Comparison of ENCODE assay signal across 19 cellular contexts in the genomic region with DNA sequence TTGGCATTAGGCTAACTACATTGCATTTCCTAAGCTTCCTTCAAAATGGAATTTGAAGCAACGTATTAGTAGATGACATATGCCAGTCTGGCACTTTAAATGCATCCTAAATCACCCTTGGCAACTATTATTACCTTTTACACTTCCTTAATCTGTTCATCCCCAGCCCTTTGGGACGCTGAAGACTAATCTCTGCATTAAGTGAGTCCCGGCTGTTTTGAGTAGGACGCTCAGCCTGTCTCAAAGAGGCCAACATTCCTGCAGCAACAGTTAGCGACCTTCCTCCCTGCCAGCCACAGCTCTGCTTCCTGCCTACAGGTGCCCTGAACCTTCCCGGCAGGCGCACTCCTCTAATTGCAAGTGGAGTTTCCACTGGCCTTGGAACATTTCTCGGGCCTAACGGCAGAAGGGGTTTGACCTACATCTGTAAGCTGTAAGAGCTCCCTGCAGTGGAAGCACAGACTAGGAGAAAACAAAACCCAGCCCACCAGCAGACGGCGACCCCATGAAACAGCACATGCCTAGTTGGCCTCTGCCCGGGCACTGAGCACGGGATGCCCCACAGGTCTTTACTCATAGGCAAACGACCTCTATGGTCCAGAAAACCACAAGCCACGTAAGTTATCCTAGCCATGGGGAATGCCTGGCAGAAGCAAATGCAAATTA.
DNase-seq lines count a peak whose midpoint lies in the region; ATAC-seq and TF ChIP-seq lines count a peak whose summit lies in the region.
"Had no signal": no experiment of that assay in that cellular context is flagged by ENCODE, and none has a peak within 500 bp of the region (broad histone marks: within the 10 kb centered on the region; RNA-seq: fewer than 3 reads in every experiment).

No MANE protein-coding gene starts in this region.

- H3K4me3 ChIP-seq in adrenal gland (no peak overlapping the region), upper lobe of right lung (no peak overlapping the region), osteoblast (ENCODE audit: insufficient read depth, low read length) (no peak overlapping the region)
- H3K4me3 ChIP-seq: HAP-1, lung, stomach had no signal

- H3K27me3 ChIP-seq in adrenal gland = no peaks in the 10 kb centered on the region
- H3K27me3 ChIP-seq in upper lobe of right lung = no peaks in the 10 kb centered on the region
- H3K27me3 ChIP-seq in osteoblast (ENCODE audit: insufficient read depth, low read length) = no peaks in the 10 kb centered on the region
- H3K27me3 ChIP-seq: stomach had no signal

- 53 to 68% (median 63%) methylated on average over 15 of the region's 15 CpGs for WGBS in adrenal gland, 4 donors

- peaks cover 0 to 38% of the 10 kb centered on the region in 2 donors for H3K36me3 ChIP-seq in adrenal gland (replicated peaks in 1 of 2)
- H3K36me3 ChIP-seq in upper lobe of right lung = peaks cover 54% of the 10 kb centered on the region
- peaks cover 34% of the 10 kb centered on the region for H3K36me3 ChIP-seq in osteoblast (ENCODE audit: insufficient read depth, low read length)

- H3K9me3 ChIP-seq in adrenal gland (replicated peaks in 1 of 3) (no peaks in the 10 kb centered on the region), upper lobe of right lung (no peaks in the 10 kb centered on the region), osteoblast (ENCODE audit: low read depth, low read length) (no peaks in the 10 kb centered on the region)
- H3K9me3 ChIP-seq: HAP-1, stomach had no signal

- H3K4me1 ChIP-seq in adrenal gland (replicated peaks in 1 of 2) = no peaks in the 10 kb centered on the region
- H3K4me1 ChIP-seq in upper lobe of right lung = no peaks in the 10 kb centered on the region
- H3K4me1 ChIP-seq in osteoblast (ENCODE audit: insufficient read depth, low read length) = no peaks in the 10 kb centered on the region
- H3K4me1 ChIP-seq: HAP-1 had no signal

- DNase-seq in natural killer cell (no peak), adrenal gland (peak in 6 of 7 donors; percentile 14 to 57 (median 44)), myocyte (ENCODE audit: low read depth) (peak; percentile 42), upper lobe of right lung (peak; percentile 36), COR-L47 (lab: John Stamatoyannopoulos, UW) (no peak), osteoblast (ENCODE audit: insufficient read length, low spot score, missing footprints) (no peak)
- DNase-seq in natural killer cell treated with Interleukin-12 subunit alpha and Interleukin-12 subunit beta and Interleukin-15 and Interleukin-18, amount 100 ng/mL, for 72 hours (ENCODE audit: low spot score) = no peak
- DNase-seq in central memory CD4-positive, alpha-beta T cell = no peak
- DNase-seq: activated gamma-delta T cell; anterior cingulate cortex; CD8-positive, alpha-beta memory T cell; effector CD4-positive, alpha-beta T cell; immature natural killer cell; NCI-H1694 treated with DMSO at 0.1 percent for 48 hours; Right ventricle myocardium superior; stomach had no signal

- H3K27ac Mint-ChIP-seq in natural killer cell = peak overlapping the region; percentile 4 to 12
- H3K27ac Mint-ChIP-seq in natural killer cell treated with Interleukin-12 subunit alpha and Interleukin-12 subunit beta and Interleukin-15 and Interleukin-18, amount 100 ng/mL, for 72 hours = no peak overlapping the region

- no peak overlapping the region for H2AFZ ChIP-seq in osteoblast (ENCODE audit: low read length)

- peaks cover 52 to 67% of the 10 kb centered on the region in 2 donors for H3K4me1 Mint-ChIP-seq in natural killer cell
- H3K4me1 Mint-ChIP-seq in natural killer cell treated with Interleukin-12 subunit alpha and Interleukin-12 subunit beta and Interleukin-15 and Interleukin-18, amount 100 ng/mL, for 72 hours (ENCODE audit: low read depth in 2 of 2) = peaks cover 38 to 48% of the 10 kb centered on the region in 2 donors
- H3K4me1 Mint-ChIP-seq: nephron had no signal

- no peak for TF ChIP-seq POLR2A in adrenal gland (IDR thresholded peaks at IDR 0.05)

- no peaks in the 10 kb centered on the region for H3K9me3 Mint-ChIP-seq in natural killer cell
- H3K9me3 Mint-ChIP-seq in natural killer cell treated with Interleukin-12 subunit alpha and Interleukin-12 subunit beta and Interleukin-15 and Interleukin-18, amount 100 ng/mL, for 72 hours = no peaks in the 10 kb centered on the region
- H3K9me3 Mint-ChIP-seq: immature natural killer cell had no signal

- H4K20me1 ChIP-seq in osteoblast (ENCODE audit: insufficient read depth, low read length) = peaks cover 3% of the 10 kb centered on the region

- TF ChIP-seq CTCF in natural killer cell (IDR thresholded peaks at IDR 0.05) (no peak), adrenal gland (IDR thresholded peaks at IDR 0.05) (no peak), upper lobe of right lung (IDR thresholded peaks at IDR 0.05) (no peak), osteoblast (IDR thresholded peaks at IDR 0.05; ENCODE audit: extremely low read depth, low read depth, low read length) (no peak)

- intact Hi-C loops in natural killer cell (cut with micrococcal nuclease) (no loop called here), adrenal gland (cut with DNase I) (loop anchor here in 1 of 2 donors (10.0 kb wide), 1 partner anchor 90 kb away; no protein-coding TSS in a partner anchor), upper lobe of right lung (cut with DNase I) (no loop called here)

- no peak overlapping the region for H3K4me2 ChIP-seq in osteoblast (ENCODE audit: insufficient read depth, low read length)

- no peaks in the 10 kb centered on the region for H3K79me2 ChIP-seq in osteoblast (ENCODE audit: insufficient read depth, low read length)

- H3K4me3 Mint-ChIP-seq in natural killer cell = no peak overlapping the region
- H3K4me3 Mint-ChIP-seq in natural killer cell treated with Interleukin-12 subunit alpha and Interleukin-12 subunit beta and Interleukin-15 and Interleukin-18, amount 100 ng/mL, for 72 hours = no peak overlapping the region
- H3K4me3 Mint-ChIP-seq: CD8-positive, alpha-beta memory T cell; immature natural killer cell; nephron had no signal

- peaks cover 8% of the 10 kb centered on the region for H3K36me3 Mint-ChIP-seq in natural killer cell
- H3K36me3 Mint-ChIP-seq in natural killer cell treated with Interleukin-12 subunit alpha and Interleukin-12 subunit beta and Interleukin-15 and Interleukin-18, amount 100 ng/mL, for 72 hours = peaks cover 16% of the 10 kb centered on the region

- peak overlapping the region in 1 of 5 donors; percentile 8 for H3K27ac ChIP-seq in adrenal gland
- H3K27ac ChIP-seq in upper lobe of right lung = no peak overlapping the region
- no peak overlapping the region for H3K27ac ChIP-seq in osteoblast (ENCODE audit: low read depth, low read length)
- H3K27ac ChIP-seq: stomach had no signal

- ATAC-seq in natural killer cell = no peak
- ATAC-seq in natural killer cell treated with Interleukin-12 subunit alpha and Interleukin-12 subunit beta and Interleukin-15 and Interleukin-18, amount 100 ng/mL, for 72 hours = no peak
- no peak for ATAC-seq in upper lobe of right lung

- H3K27me3 Mint-ChIP-seq in natural killer cell (ENCODE audit: low read depth in 2 of 2) = no peaks in the 10 kb centered on the region
- no peaks in the 10 kb centered on the region for H3K27me3 Mint-ChIP-seq in natural killer cell treated with Interleukin-12 subunit alpha and Interleukin-12 subunit beta and Interleukin-15 and Interleukin-18, amount 100 ng/mL, for 72 hours

Comparison
In these comparisons a context has a peak if more than half of its experiments do, and no peak if none do; other contexts are left out.
1. H3K27ac Mint-ChIP-seq: peak in natural killer cell (2 of 2); none in natural killer cell treated with Interleukin-12 subunit alpha and Interleukin-12 subunit beta and Interleukin-15 and Interleukin-18, amount 100 ng/mL, for 72 hours (0 of 2).
2. DNase-seq: peak in adrenal gland (6 of 7), myocyte (single experiment) and upper lobe of right lung (single experiment); none in natural killer cell (single experiment), natural killer cell treated with Interleukin-12 subunit alpha and Interleukin-12 subunit beta and Interleukin-15 and Interleukin-18, amount 100 ng/mL, for 72 hours (single experiment), central memory CD4-positive, alpha-beta T cell (single experiment), COR-L47 (single experiment) and osteoblast (single experiment).